ENCODE assay signal across 16 cellular contexts in genomic region chr2:45968946-45969584, GRCh38.
A peak's percentile ranks its signal among the peaks of the same experiment; 100 is the strongest.
DNase-seq lines count a peak whose midpoint lies in the region; ATAC-seq and TF ChIP-seq lines count a peak whose summit lies in the region.
"Had no signal": no experiment of that assay in that cellular context is flagged by ENCODE, and none has a peak within 500 bp of the region (broad histone marks: within the 10 kb centered on the region; RNA-seq: fewer than 3 reads in every experiment).

No MANE protein-coding gene starts in this region.

- H3K36me3 Mint-ChIP-seq in activated naive CD8-positive, alpha-beta T cell treated with anti-CD3 and anti-CD28 coated beads, Interleukin-2, amount 50 U/mL, for 24 hours (ENCODE audit: low read depth): no peaks in the 10 kb centered on the region

- no peak overlapping the region for H3K4me2 ChIP-seq in parathyroid adenoma (ENCODE audit: low read length)

- H3K36me3 ChIP-seq in parathyroid adenoma (ENCODE audit: control insufficient read depth, insufficient read depth, low read length) (no peaks in the 10 kb centered on the region), suprapubic skin (no peaks in the 10 kb centered on the region)
- H3K36me3 ChIP-seq: SJSA1 had no signal

- H3K4me3 Mint-ChIP-seq in activated naive CD8-positive, alpha-beta T cell treated with anti-CD3 and anti-CD28 coated beads, Interleukin-2, amount 50 U/mL, for 24 hours: no peak overlapping the region
- H3K4me3 Mint-ChIP-seq: stimulated activated naive CD8-positive, alpha-beta T cell treated with anti-CD3 and anti-CD28 coated beads, Interleukin-15, amount 100 ng/mL, for 72 hours had no signal

- 74% methylated on average over 14 of the region's 14 CpGs for WGBS in suprapubic skin

- H3K4me3 ChIP-seq in fibroblast of villous mesenchyme (ENCODE audit: low read depth, low read length) (no peak overlapping the region), parathyroid adenoma (ENCODE audit: low read depth, low read length) (no peak overlapping the region), suprapubic skin (no peak overlapping the region)
- H3K4me3 ChIP-seq: SJSA1 had no signal

- intact Hi-C loops in left cardiac atrium (cut with DNase I): no loop called here
- intact Hi-C loops in cardiac septum (cut with DNase I): no loop called here

- H3K27ac Mint-ChIP-seq in activated naive CD8-positive, alpha-beta T cell treated with anti-CD3 and anti-CD28 coated beads, Interleukin-2, amount 50 U/mL, for 24 hours: no peak overlapping the region
- H3K27ac Mint-ChIP-seq: stimulated activated naive CD8-positive, alpha-beta T cell treated with anti-CD3 and anti-CD28 coated beads, Interleukin-15, amount 100 ng/mL, for 72 hours had no signal

- no peak for TF ChIP-seq POLR2A in suprapubic skin (IDR thresholded peaks at IDR 0.05)

- peak overlapping the region; percentile 11 for H3K27ac ChIP-seq in parathyroid adenoma
- no peak overlapping the region for H3K27ac ChIP-seq in suprapubic skin
- H3K27ac ChIP-seq: SJSA1 had no signal

- peak; percentile 17 to 38 for ATAC-seq in left cardiac atrium
- no peak for ATAC-seq in activated naive CD8-positive, alpha-beta T cell treated with anti-CD3 and anti-CD28 coated beads, Interleukin-2, amount 50 U/mL, for 24 hours
- ATAC-seq: stimulated activated naive CD8-positive, alpha-beta T cell treated with anti-CD3 and anti-CD28 coated beads, Interleukin-15, amount 100 ng/mL, for 72 hours had no signal

- TF ChIP-seq CTCF in fibroblast of villous mesenchyme (IDR thresholded peaks at IDR 0.05; ENCODE audit: insufficient read depth, low read depth, low read length): no peak
- TF ChIP-seq CTCF in parathyroid adenoma (IDR thresholded peaks at IDR 0.05): no peak
- no peak for TF ChIP-seq CTCF in GM13977 (IDR thresholded peaks at IDR 0.05; ENCODE audit: extremely low read depth, insufficient read depth, missing control alignments)
- no peak for TF ChIP-seq CTCF in suprapubic skin (IDR thresholded peaks at IDR 0.05)

- no peak overlapping the region for H3K9ac ChIP-seq in parathyroid adenoma

- TF ChIP-seq EP300 in suprapubic skin (IDR thresholded peaks at IDR 0.05): no peak

- H3K9me3 Mint-ChIP-seq in activated naive CD8-positive, alpha-beta T cell treated with anti-CD3 and anti-CD28 coated beads, Interleukin-2, amount 50 U/mL, for 24 hours: no peaks in the 10 kb centered on the region
- H3K9me3 Mint-ChIP-seq: stimulated activated naive CD8-positive, alpha-beta T cell treated with anti-CD3 and anti-CD28 coated beads, Interleukin-15, amount 100 ng/mL, for 72 hours had no signal

- no peaks in the 10 kb centered on the region for H3K27me3 Mint-ChIP-seq in activated naive CD8-positive, alpha-beta T cell treated with anti-CD3 and anti-CD28 coated beads, Interleukin-2, amount 50 U/mL, for 24 hours
- H3K27me3 Mint-ChIP-seq: stimulated activated naive CD8-positive, alpha-beta T cell treated with anti-CD3 and anti-CD28 coated beads, Interleukin-15, amount 100 ng/mL, for 72 hours had no signal

- no peak overlapping the region for H2AFZ ChIP-seq in parathyroid adenoma

- in situ Hi-C loops in GM13977 (cut with MboI; ENCODE audit: low pct_unique_long_range_greater_than_20kb, low sequenced_read_pairs, unreplicated experiment): no loop called here

- no peaks in the 10 kb centered on the region for H3K9me3 ChIP-seq in parathyroid adenoma (ENCODE audit: control insufficient read depth, low read length)
- no peaks in the 10 kb centered on the region for H3K9me3 ChIP-seq in suprapubic skin
- H3K9me3 ChIP-seq: SJSA1 had no signal

- H3K79me2 ChIP-seq in parathyroid adenoma: peaks cover under 1% of the 10 kb centered on the region

- H3K4me1 Mint-ChIP-seq in activated naive CD8-positive, alpha-beta T cell treated with anti-CD3 and anti-CD28 coated beads, Interleukin-2, amount 50 U/mL, for 24 hours: peaks cover 12% of the 10 kb centered on the region

- no peak for DNase-seq in left cardiac atrium
- no peak for DNase-seq in cardiac septum (ENCODE audit: low spot score)
- DNase-seq in fibroblast of villous mesenchyme (ENCODE audit: low read depth): peak; percentile 38
- DNase-seq in GM13977 (ENCODE audit: low spot score): no peak
- no peak for DNase-seq in suprapubic skin (ENCODE audit: low spot score in 2 of 2)
- no peak for DNase-seq in stimulated activated CD8-positive, alpha-beta memory T cell treated with anti-CD3 and anti-CD28 coated beads, Interleukin-4, amount 100 ng/mL, for 48 hours
- DNase-seq in activated naive CD8-positive, alpha-beta T cell treated with anti-CD3 and anti-CD28 coated beads, Interleukin-2, amount 50 U/mL, for 24 hours: no peak
- DNase-seq: activated CD4-positive, alpha-beta T cell treated with anti-CD3 and anti-CD28 coated beads, Interleukin-2, amount 50 U/mL, for 1 hour; amygdala; dermis blood vessel endothelial cell; NCI-H1694; nucleus accumbens; stimulated activated CD4-positive, alpha-beta T cell treated with anti-CD3 and anti-CD28 coated beads, Interleukin-12 subunit alpha, Interleukin-12 subunit beta, amount 100 ng/mL, for 4 hours; stimulated activated naive CD8-positive, alpha-beta T cell treated with anti-CD3 and anti-CD28 coated beads, Interleukin-15, amount 100 ng/mL, for 72 hours had no signal

- peaks cover 25% of the 10 kb centered on the region for H3K4me1 ChIP-seq in parathyroid adenoma
- H3K4me1 ChIP-seq in suprapubic skin: peaks cover 11% of the 10 kb centered on the region

- H3K27me3 ChIP-seq in parathyroid adenoma (ENCODE audit: control insufficient read depth, insufficient read depth, low read length) (no peaks in the 10 kb centered on the region), suprapubic skin (no peaks in the 10 kb centered on the region)
- H3K27me3 ChIP-seq: SJSA1 had no signal
